Comparison of ENCODE assay signal across 1 cellular context in genomic region chr5:14144586-14145355, GRCh38.
TF ChIP-seq lines count a peak whose summit lies in the region.

No MANE protein-coding gene starts in this region.

TF ChIP-seq in HEK293, 187 proteins besides CTCF, POLR2A, EP300 and RAD21 (continued from another document and continues in another):
- TF ChIP-seq ZNF639 (tag by site-specific recombination; IDR thresholded peaks at IDR 0.05) (0 out of 2 replicates have a peak, but pooled peaks have one; percentile 44), ZSCAN5A (tag by site-specific recombination; IDR thresholded peaks at IDR 0.05) (no peak), ZNF518A (tag by site-specific recombination; conservative IDR thresholded peaks at IDR 0.05; ENCODE audit: low read depth) (no peak), ZNF311 (tag by site-specific recombination; IDR thresholded peaks at IDR 0.05; ENCODE audit: borderline replicate concordance) (no peak), ZFHX2 (tag by site-specific recombination; conservative IDR thresholded peaks at IDR 0.05) (no peak; the same call in none of the 2 replicates), ZNF747 (tag by site-specific recombination; IDR thresholded peaks at IDR 0.05) (no peak), ZBTB7A (tag by site-specific recombination; IDR thresholded peaks at IDR 0.05; ENCODE audit: low read depth) (no peak), ZNF488 (tag by site-specific recombination; IDR thresholded peaks at IDR 0.05) (no peak), ZNF48 (tag by site-specific recombination; IDR thresholded peaks at IDR 0.05) (no peak), ZNF280D (tag by site-specific recombination; IDR thresholded peaks at IDR 0.05) (no peak), ZNF629 (tag by site-specific recombination; IDR thresholded peaks at IDR 0.05) (peak; percentile 45; the same call in 1 of the 2 replicates), BCL11B (tag by site-specific recombination; IDR thresholded peaks at IDR 0.05; ENCODE audit: low read depth) (no peak), PATZ1 (tag by site-specific recombination; IDR thresholded peaks at IDR 0.05) (peak; percentile 56), ZNF138 (tag by site-specific recombination; IDR thresholded peaks at IDR 0.05; ENCODE audit: borderline replicate concordance) (no peak), GLIS1 (tag by site-specific recombination; IDR thresholded peaks at IDR 0.05) (peak; percentile 98), ZNF660 (tag by site-specific recombination; IDR thresholded peaks at IDR 0.05) (0 out of 2 replicates have a peak, but pooled peaks have one; percentile 43), ZSCAN18 (tag by site-specific recombination; IDR thresholded peaks at IDR 0.05) (no peak), ZNF398 (tag by site-specific recombination; IDR thresholded peaks at IDR 0.05) (no peak; the same call in 1 of the 2 replicates), ZNF580 (tag by site-specific recombination; IDR thresholded peaks at IDR 0.05) (no peak), ZBTB48 (tag by site-specific recombination; IDR thresholded peaks at IDR 0.05) (no peak), RBAK (tag by site-specific recombination; IDR thresholded peaks at IDR 0.05) (no peak), ZNF654 (tag by site-specific recombination; IDR thresholded peaks at IDR 0.05; ENCODE audit: low read depth) (no peak), REPIN1 (tag by site-specific recombination; IDR thresholded peaks at IDR 0.05; ENCODE audit: low read depth) (no peak), KLF1 (tag by site-specific recombination; IDR thresholded peaks at IDR 0.05) (no peak), REST (tag by site-specific recombination; IDR thresholded peaks at IDR 0.05) (peak; percentile 36; the same call in 1 of the 2 replicates), ZNF202 (tag by site-specific recombination; IDR thresholded peaks at IDR 0.05; ENCODE audit: borderline replicate concordance) (no peak), ZNF133 (tag by site-specific recombination; IDR thresholded peaks at IDR 0.05) (no peak), ZNF529 (tag by site-specific recombination; IDR thresholded peaks at IDR 0.05; ENCODE audit: insufficient replicate concordance) (no peak), ZNF677 (tag by site-specific recombination; IDR thresholded peaks at IDR 0.05) (0 out of 2 replicates have a peak, but pooled peaks have one; percentile 15), ZNF26 (tag by site-specific recombination; IDR thresholded peaks at IDR 0.05) (no peak)
